ENCODE assay signal across 21 cellular contexts in genomic region chr12:40287369-40287975, GRCh38.
"Had no signal": no experiment of that assay in that cellular context is flagged by ENCODE, and none has a peak within 500 bp of the region (broad histone marks: within the 10 kb centered on the region; RNA-seq: fewer than 3 reads in every experiment).

No MANE protein-coding gene starts in this region.

- DNase-seq: hippocampal formation; left ventricle myocardium inferior; lower lobe of right lung; mesenchymal stem cell; naive thymus-derived CD8-positive, alpha-beta T cell; nucleus accumbens; psoas muscle; right lobe of liver; stimulated activated CD4-positive, alpha-beta T cell treated with anti-CD3 and anti-CD28 coated beads, Interleukin-1b, Interleukin-23, amount 100 ng/mL, for 48 hours; stimulated activated CD4-positive, alpha-beta T cell treated with anti-CD3 and anti-CD28 coated beads, Interleukin-2, amount 100 ng/mL, for 48 hours; stimulated activated CD4-positive, alpha-beta T cell treated with anti-CD3 and anti-CD28 coated beads, Interleukin-4, amount 100 ng/mL, for 4 hours; stimulated activated CD8-positive, alpha-beta memory T cell treated with anti-CD3 and anti-CD28 coated beads, Interleukin-4, amount 100 ng/mL, for 48 hours; stimulated activated naive CD4-positive, alpha-beta T cell treated with Interleukin-2 at 50 U/mL for 16 hours; stimulated activated naive CD8-positive, alpha-beta T cell treated with anti-CD3 and anti-CD28 coated beads, Interleukin-15, amount 100 ng/mL, for 72 hours; substantia nigra; upper lobe of left lung had no signal

- H3K9ac ChIP-seq: parathyroid adenoma had no signal

- H3K27me3 ChIP-seq: right atrium auricular region, right lobe of liver, tibial nerve, upper lobe of left lung had no signal

- H3K4me2 ChIP-seq: smooth muscle cell had no signal

- H3K27ac ChIP-seq: left ventricle myocardium inferior, lower lobe of right lung, parathyroid adenoma, psoas muscle, right atrium auricular region, right lobe of liver, tibial nerve, upper lobe of left lung had no signal

- H3K4me1 ChIP-seq: left ventricle myocardium inferior, lower lobe of right lung, parathyroid adenoma, psoas muscle, right atrium auricular region, right lobe of liver, tibial nerve, upper lobe of left lung had no signal

- H3K9me3 ChIP-seq: lower lobe of right lung, right lobe of liver, upper lobe of left lung had no signal

- H3K4me3 ChIP-seq: left ventricle myocardium inferior, lower lobe of right lung, psoas muscle, right atrium auricular region, right lobe of liver, smooth muscle cell, tibial nerve, upper lobe of left lung had no signal

- H3K79me2 ChIP-seq: parathyroid adenoma had no signal

- H2AFZ ChIP-seq: parathyroid adenoma had no signal

- ATAC-seq: lower lobe of right lung; naive thymus-derived CD8-positive, alpha-beta T cell; psoas muscle; stimulated activated memory B cell treated with anti-CD40 and anti-IgM and Interleukin-4, amounts not matched to agents 10 μg/mL and 1 μg/mL and 100 μg/mL, for 72 hours; stimulated activated naive CD8-positive, alpha-beta T cell treated with anti-CD3 and anti-CD28 coated beads, Interleukin-15, amount 100 ng/mL, for 72 hours had no signal
